Comparison of ENCODE assay signal across 1 cellular context in genomic region chr10:96606216-96606615, GRCh38.
TF ChIP-seq lines count a peak whose summit lies in the region.

No MANE protein-coding gene starts in this region.

TF ChIP-seq in H1, 55 proteins besides CTCF, POLR2A, EP300 and RAD21:
- TF ChIP-seq CHD7 (IDR thresholded peaks at IDR 0.05; ENCODE audit: insufficient replicate concordance, low read length) (no peak), ATF2 (IDR thresholded peaks at IDR 0.05; ENCODE audit: low read length) (no peak), ATF3 (IDR thresholded peaks at IDR 0.05; ENCODE audit: insufficient read depth, low read depth, low read length) (no peak), YY1 (IDR thresholded peaks at IDR 0.05; ENCODE audit: low read depth, low read length) (no peak), RFX5 (IDR thresholded peaks at IDR 0.05; ENCODE audit: borderline replicate concordance, low read depth, low read length) (no peak), TBP (IDR thresholded peaks at IDR 0.05; ENCODE audit: low read depth, low read length) (no peak), SP4 (IDR thresholded peaks at IDR 0.05; ENCODE audit: low read length) (no peak), TCF12 (IDR thresholded peaks at IDR 0.05; ENCODE audit: low read depth, low read length) (no peak)
